ENCODE assay signal across 19 cellular contexts in genomic region chr14:63895510-63895909, GRCh38. TPM values are rescaled to one million over a fixed set of nuclear protein-coding genes. Genes with fewer than 3 reads are reported as not detected.
DNase-seq lines count a peak whose midpoint lies in the region; TF ChIP-seq lines count a peak whose summit lies in the region.
"Had no signal": no experiment of that assay in that cellular context is flagged by ENCODE, and none has a peak within 500 bp of the region (broad histone marks: within the 10 kb centered on the region; RNA-seq: fewer than 3 reads in every experiment).

No MANE protein-coding gene starts in this region.

- no peak overlapping the region for H3K9ac ChIP-seq in H9 (ENCODE audit: extremely low read depth, insufficient read length, low read length)

- H3K9me3 ChIP-seq in sigmoid colon = no peaks in the 10 kb centered on the region
- no peaks in the 10 kb centered on the region for H3K9me3 ChIP-seq in H9 (ENCODE audit: control insufficient read depth, low read depth, low read length)

- H4K91ac ChIP-seq in H9 (ENCODE audit: insufficient read length, low read depth, low read length) = no peak overlapping the region

- no peak for TF ChIP-seq EP300 in sigmoid colon (IDR thresholded peaks at IDR 0.05)

- H3K27me3 ChIP-seq in sigmoid colon (no peaks in the 10 kb centered on the region), H9 (ENCODE audit: insufficient read depth, low read length) (no peaks in the 10 kb centered on the region)
- H3K27me3 ChIP-seq: foreskin keratinocyte had no signal

- H4K8ac ChIP-seq in H9 (replicated peaks; ENCODE audit: insufficient read length, low read depth, low read length) = no peak overlapping the region

- DNase-seq in NCI-H2029 (lab: John Stamatoyannopoulos, UW) (peak; percentile 24), NCI-H2029 treated with DMSO at 0.1 percent for 48 hours (lab: John Stamatoyannopoulos, UW) (no peak), NCI-H1105 (lab: John Stamatoyannopoulos, UW) (peak; percentile 62), sigmoid colon (no peak), H9 (no peak), mesenteric fat pad (ENCODE audit: low spot score) (no peak), SW480 (ENCODE audit: low spot score) (no peak)
- DNase-seq: activated CD4-positive, alpha-beta T cell treated with anti-CD3 and anti-CD28 coated beads, Interleukin-2, amount 50 U/mL, for 1 hour; activated naive CD8-positive, alpha-beta T cell treated with anti-CD3 and anti-CD28 coated beads, Interleukin-2, amount 10 ng/mL, durations not matched to agents 7 days and 5 days; activated T-cell treated with anti-CD3 and anti-CD28 coated beads, Interleukin-2, amount 50 U/mL, for 24 hours; CD4-positive, alpha-beta T cell; Karpas-422; NCI-H1694 treated with DMSO at 0.1 percent for 48 hours; NK-92 treated with Interleukin-12 subunit alpha and Interleukin-12 subunit beta, amount 100 ng/mL, for 24 hours; SIG-M5; stimulated activated CD4-positive, alpha-beta T cell treated with anti-CD3 and anti-CD28 coated beads, Interleukin-12 subunit alpha, Interleukin-12 subunit beta, amount 100 ng/mL, for 4 hours had no signal

- intact Hi-C loops in sigmoid colon (cut with DNase I) = no loop called here

- H3K4me2 ChIP-seq in H9 (ENCODE audit: insufficient read depth, insufficient read length, low read length) = no peak overlapping the region

- H3K4me1 Mint-ChIP-seq in brain = peaks cover 73% of the 10 kb centered on the region
- H3K4me1 Mint-ChIP-seq in H9 = peaks cover 34 to 35% of the 10 kb centered on the region in 2 experiments

- no peak overlapping the region for H3K4me3 ChIP-seq in sigmoid colon

- no peak overlapping the region for H3K56ac ChIP-seq in H9 (ENCODE audit: insufficient read length, low read depth, low read length)

- H3K27me3 Mint-ChIP-seq in brain (no peaks in the 10 kb centered on the region), H9 (ENCODE audit: low read depth) (no peaks in the 10 kb centered on the region)
- H3K27me3 Mint-ChIP-seq: activated naive CD8-positive, alpha-beta T cell treated with anti-CD3 and anti-CD28 coated beads, Interleukin-2, amount 10 ng/mL, durations not matched to agents 7 days and 5 days; activated T-cell treated with anti-CD3 and anti-CD28 coated beads, Interleukin-2, amount 50 U/mL, for 24 hours; CD4-positive, alpha-beta T cell had no signal

- H2BK20ac ChIP-seq in H9 (ENCODE audit: low read depth, low read length, poor library complexity, severe bottlenecking) = no peak overlapping the region

- H3T11ph ChIP-seq in H9 (ENCODE audit: low read length) = no peak overlapping the region

- H2AFZ ChIP-seq in H9 (ENCODE audit: low read length) = no peak overlapping the region

- TF ChIP-seq POLR2A in sigmoid colon (IDR thresholded peaks at IDR 0.05) = no peak

- peaks cover 0 to 6% (median 0%) of the 10 kb centered on the region in 5 experiments for H3K9me3 Mint-ChIP-seq in brain
- H3K9me3 Mint-ChIP-seq in H9 = peaks cover 0 to 4% of the 10 kb centered on the region in 2 experiments; a peak in 2 of 5 replicates
- H3K9me3 Mint-ChIP-seq: activated T-cell treated with anti-CD3 and anti-CD28 coated beads, Interleukin-2, amount 50 U/mL, for 24 hours; CD4-positive, alpha-beta T cell; HFFc6 had no signal

- H3K79me1 ChIP-seq in H9 (ENCODE audit: insufficient read depth, low read depth, low read length, poor library complexity, severe bottlenecking) = no peaks in the 10 kb centered on the region

- H3K4me1 ChIP-seq in sigmoid colon (peaks cover 0 to 65% (median 52%) of the 10 kb centered on the region in 4 donors), H9 (ENCODE audit: insufficient read depth, low read length) (peaks cover 5% of the 10 kb centered on the region; the same call in 1 of the 2 replicates)

- H3K4ac ChIP-seq in H9 (ENCODE audit: low read depth, low read length) = no peak overlapping the region

- no peak overlapping the region for H3K4me3 Mint-ChIP-seq in brain
- no peak overlapping the region for H3K4me3 Mint-ChIP-seq in H9
- H3K4me3 Mint-ChIP-seq: activated naive CD8-positive, alpha-beta T cell treated with anti-CD3 and anti-CD28 coated beads, Interleukin-2, amount 10 ng/mL, durations not matched to agents 7 days and 5 days; activated T-cell treated with anti-CD3 and anti-CD28 coated beads, Interleukin-2, amount 50 U/mL, for 24 hours; CD4-positive, alpha-beta T cell had no signal

- no peaks in the 10 kb centered on the region; the same call in 1 of the 2 replicates for H3K79me2 ChIP-seq in H9 (ENCODE audit: insufficient read depth, low read length)

- no peak overlapping the region for H3K18ac ChIP-seq in H9 (ENCODE audit: insufficient read length, low read depth, low read length)

- H3K27ac ChIP-seq in sigmoid colon (peak overlapping the region in 3 of 4 donors; percentile 73 to 81 (median 75)), H9 (ENCODE audit: insufficient read length, low read depth, low read length) (no peak overlapping the region)
- H3K27ac ChIP-seq: foreskin keratinocyte had no signal

- H2BK5ac ChIP-seq in H9 (ENCODE audit: insufficient read length, low read length) = no peak overlapping the region

- H3K27ac Mint-ChIP-seq in brain = peak overlapping the region in 3 of 5 experiments; percentile 65 to 96 (median 83)
- H3K27ac Mint-ChIP-seq in H9 = no peak overlapping the region
- H3K27ac Mint-ChIP-seq: activated naive CD8-positive, alpha-beta T cell treated with anti-CD3 and anti-CD28 coated beads, Interleukin-2, amount 10 ng/mL, durations not matched to agents 7 days and 5 days; activated T-cell treated with anti-CD3 and anti-CD28 coated beads, Interleukin-2, amount 50 U/mL, for 24 hours; CD4-positive, alpha-beta T cell had no signal

- H2BK120ac ChIP-seq in H9 (ENCODE audit: low read depth, low read length, poor library complexity, severe bottlenecking) = no peak overlapping the region

- H3K36me3 ChIP-seq in sigmoid colon = no peaks in the 10 kb centered on the region

- no peak overlapping the region for H2AK5ac ChIP-seq in H9 (ENCODE audit: insufficient read length, low read length)

- H2BK15ac ChIP-seq in H9 (ENCODE audit: low read depth, low read length) = no peak overlapping the region

- H4K5ac ChIP-seq in H9 (ENCODE audit: insufficient read length, low read depth, low read length) = no peak overlapping the region

- no peaks in the 10 kb centered on the region for H3K23me2 ChIP-seq in H9 (ENCODE audit: insufficient read length, low read depth, low read length, poor library complexity, severe bottlenecking)

- H4K20me1 ChIP-seq in H9 (ENCODE audit: control insufficient read depth, insufficient read depth, insufficient read length) = no peaks in the 10 kb centered on the region

- H3K14ac ChIP-seq in H9 (ENCODE audit: insufficient read depth, low read length) = no peak overlapping the region

- H3K36me3 Mint-ChIP-seq in brain (peaks cover 7% of the 10 kb centered on the region), H9 (ENCODE audit: insufficient read depth in 1 of 3, low read depth in 3 of 3) (peaks cover 0 to 9% (median 0%) of the 10 kb centered on the region in 3 experiments; a peak in 5 of 7 replicates)

- H3K23ac ChIP-seq in H9 (ENCODE audit: insufficient read length, low read depth, low read length) = no peak overlapping the region

- TF ChIP-seq CTCF in brain (conservative IDR thresholded peaks at IDR 0.05) (no peak), sigmoid colon (IDR thresholded peaks at IDR 0.05) (no peak), H9 (conservative IDR thresholded peaks at IDR 0.05) (no peak)

- H2BK12ac ChIP-seq in H9 (ENCODE audit: insufficient read length, low read depth, low read length) = no peak overlapping the region

RNA-seq across cellular contexts. Expression of gene SYNE2, which starts 42.7 kb away (rescaled TPM):
- polyA plus RNA-seq in brain (ENCODE audit: insufficient read depth, low read depth, low replicate concordance) (61.2 TPM), sigmoid colon (10 to 100 TPM; 25.8 to 66.9 (median 45.1) TPM)
- total RNA-seq in sigmoid colon (10 to 100 TPM; 40.7 to 70.6 (median 56.2) TPM), H9 (2021) (36.9 and 43.3 TPM in 2 replicates), mesenteric fat pad (267 TPM)

Comparison
In these comparisons a context has a peak if more than half of its experiments do, and no peak if none do; other contexts are left out.
1. DNase-seq: peak in NCI-H2029 (single experiment) and NCI-H1105 (single experiment); none in NCI-H2029 treated with DMSO at 0.1 percent for 48 hours (single experiment), sigmoid colon (single experiment), H9 (single experiment), mesenteric fat pad (single experiment) and SW480 (single experiment).
2. H3K27ac Mint-ChIP-seq: peak in brain (3 of 5); none in H9 (0 of 3).